Comparison of ENCODE assay signal across 1 cellular context in genomic region chr14:49659526-49660455, GRCh38.
TF ChIP-seq lines count a peak whose summit lies in the region.

No MANE protein-coding gene starts in this region.

TF ChIP-seq in endothelial cell of umbilical vein, 7 proteins besides CTCF, POLR2A, EP300 and RAD21:
- TF ChIP-seq FOS (IDR thresholded peaks at IDR 0.05; ENCODE audit: borderline replicate concordance, insufficient read depth, low read length) = no peak
- TF ChIP-seq, protein P1, sequence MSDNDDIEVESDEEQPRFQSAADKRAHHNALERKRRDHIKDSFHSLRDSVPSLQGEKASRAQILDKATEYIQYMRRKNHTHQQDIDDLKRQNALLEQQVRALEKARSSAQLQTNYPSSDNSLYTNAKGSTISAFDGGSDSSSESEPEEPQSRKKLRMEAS (IDR thresholded peaks at IDR 0.05; ENCODE audit: insufficient read depth, insufficient read length) = no peak
- no peak for TF ChIP-seq GATA2 (IDR thresholded peaks at IDR 0.05; ENCODE audit: insufficient read depth, insufficient read length, low read depth, low read length)
- no peak for TF ChIP-seq EZH2 (IDR thresholded peaks at IDR 0.05; ENCODE audit: borderline replicate concordance, low read depth, low read length, severe bottlenecking)
- TF ChIP-seq MYC (IDR thresholded peaks at IDR 0.05; ENCODE audit: low read depth, low read length) = no peak
- no peak for TF ChIP-seq POLR2AphosphoS5 (IDR thresholded peaks at IDR 0.05; ENCODE audit: insufficient read depth, low read depth, low read length)
- no peak for TF ChIP-seq JUN (IDR thresholded peaks at IDR 0.05; ENCODE audit: borderline replicate concordance, insufficient read depth, insufficient read length, low read depth)
TF ChIP-seq in endothelial cell of umbilical vein: peak in this region for 0.
